18 cellular contexts compared by ENCODE assay signal in the genomic region with DNA sequence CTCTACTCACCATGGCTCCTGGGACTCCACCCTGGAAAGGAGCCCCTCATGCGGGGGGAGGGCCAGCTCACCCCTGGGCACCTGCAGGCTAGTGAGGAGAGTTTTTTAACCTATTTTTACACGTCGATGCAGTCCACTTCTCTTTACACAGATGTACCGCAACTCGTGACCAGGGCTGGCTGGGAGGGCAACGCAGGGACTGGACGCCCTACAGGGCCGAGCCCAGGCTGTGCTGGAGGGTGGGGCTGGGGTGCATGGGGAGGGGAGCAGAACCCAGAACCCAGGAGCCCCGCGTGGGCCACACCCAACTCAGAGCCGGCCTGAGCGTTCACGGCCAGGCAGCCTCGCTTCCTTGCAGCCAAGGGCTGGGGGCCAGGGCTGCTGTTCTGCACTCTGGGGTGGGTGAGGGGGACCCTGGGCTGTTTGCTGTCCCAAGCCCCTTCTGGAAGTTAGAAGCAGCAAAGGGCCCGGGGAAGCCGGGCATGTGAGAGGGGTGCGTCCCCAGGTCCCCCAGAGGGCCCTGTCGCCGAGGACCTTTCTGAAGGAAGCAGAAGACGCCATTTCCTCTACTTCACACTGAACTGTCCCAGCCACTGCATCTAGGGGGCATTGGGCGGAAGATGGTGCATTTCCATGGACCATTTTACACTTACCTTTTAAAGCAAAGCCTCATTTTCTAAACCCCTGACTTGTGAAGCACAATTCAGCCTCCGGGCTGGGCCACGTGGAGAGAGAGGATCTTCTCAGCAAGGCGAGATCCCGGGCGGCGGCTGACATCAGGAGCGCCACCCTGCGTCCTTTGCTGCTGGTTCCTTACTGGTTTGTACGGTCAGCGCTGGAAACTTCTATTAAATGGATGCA.
"Had no signal": no experiment of that assay in that cellular context is flagged by ENCODE, and none has a peak within 500 bp of the region (broad histone marks: within the 10 kb centered on the region; RNA-seq: fewer than 3 reads in every experiment).

No MANE protein-coding gene starts in this region.

- H3K4me3 Mint-ChIP-seq: activated CD8-positive, alpha-beta memory T cell treated with anti-CD3 and anti-CD28 coated beads, Interleukin-2, amount 10 ng/mL, durations not matched to agents 7 days and 5 days; activated naive CD4-positive, alpha-beta T cell treated with anti-CD3 and anti-CD28 coated beads, Interleukin-2, amount 10 ng/mL, durations not matched to agents 7 days and 5 days; effector memory CD8-positive, alpha-beta T cell; nephron; T-helper 2 cell treated with Interferon-gamma antibody and Interleukin-4, amounts not matched to agents 5 μg/mL and 100 μg/mL, for 36 hours had no signal

- FAIRE-seq: bronchial epithelial cell, urothelium cell line had no signal

- H3K27ac Mint-ChIP-seq: activated CD8-positive, alpha-beta memory T cell treated with anti-CD3 and anti-CD28 coated beads, Interleukin-2, amount 10 ng/mL, durations not matched to agents 7 days and 5 days; activated naive CD4-positive, alpha-beta T cell treated with anti-CD3 and anti-CD28 coated beads, Interleukin-2, amount 10 ng/mL, durations not matched to agents 7 days and 5 days; effector memory CD8-positive, alpha-beta T cell; nephron; T-helper 2 cell treated with Interferon-gamma antibody and Interleukin-4, amounts not matched to agents 5 μg/mL and 100 μg/mL, for 36 hours had no signal

- H3K27me3 ChIP-seq: ascending aorta had no signal

- ATAC-seq: activated CD8-positive, alpha-beta memory T cell treated with anti-CD3 and anti-CD28 coated beads, Interleukin-2, amount 10 ng/mL, durations not matched to agents 7 days and 5 days; effector memory CD8-positive, alpha-beta T cell; gastrocnemius medialis; heart left ventricle; left cardiac atrium; lower lobe of right lung; psoas muscle; sciatic nerve had no signal

- H3K27me3 Mint-ChIP-seq: activated CD8-positive, alpha-beta memory T cell treated with anti-CD3 and anti-CD28 coated beads, Interleukin-2, amount 10 ng/mL, durations not matched to agents 7 days and 5 days; activated naive CD4-positive, alpha-beta T cell treated with anti-CD3 and anti-CD28 coated beads, Interleukin-2, amount 10 ng/mL, durations not matched to agents 7 days and 5 days; effector memory CD8-positive, alpha-beta T cell had no signal

- H3K4me3 ChIP-seq: ascending aorta, gastrocnemius medialis, heart left ventricle, lower lobe of right lung, psoas muscle had no signal

- H3K9me3 ChIP-seq: ascending aorta, gastrocnemius medialis, heart left ventricle, lower lobe of right lung, psoas muscle had no signal

- H3K36me3 Mint-ChIP-seq: activated CD8-positive, alpha-beta memory T cell treated with anti-CD3 and anti-CD28 coated beads, Interleukin-2, amount 10 ng/mL, durations not matched to agents 7 days and 5 days; activated naive CD4-positive, alpha-beta T cell treated with anti-CD3 and anti-CD28 coated beads, Interleukin-2, amount 10 ng/mL, durations not matched to agents 7 days and 5 days had no signal

- H3K4me1 Mint-ChIP-seq: activated CD8-positive, alpha-beta memory T cell treated with anti-CD3 and anti-CD28 coated beads, Interleukin-2, amount 10 ng/mL, durations not matched to agents 7 days and 5 days; activated naive CD4-positive, alpha-beta T cell treated with anti-CD3 and anti-CD28 coated beads, Interleukin-2, amount 10 ng/mL, durations not matched to agents 7 days and 5 days; nephron had no signal

- H3K36me3 ChIP-seq: ascending aorta, gastrocnemius medialis, heart left ventricle, lower lobe of right lung had no signal

- H3K4me1 ChIP-seq: ascending aorta, lower lobe of right lung had no signal

- H3K9me3 Mint-ChIP-seq: activated naive CD4-positive, alpha-beta T cell treated with anti-CD3 and anti-CD28 coated beads, Interleukin-2, amount 10 ng/mL, durations not matched to agents 7 days and 5 days; effector memory CD8-positive, alpha-beta T cell; nephron; T-helper 2 cell treated with Interferon-gamma antibody and Interleukin-4, amounts not matched to agents 5 μg/mL and 100 μg/mL, for 36 hours had no signal

- H3K27ac ChIP-seq: ascending aorta, gastrocnemius medialis, heart left ventricle, lower lobe of right lung, psoas muscle had no signal

- DNase-seq: activated CD4-positive, CD25-positive, alpha-beta regulatory T cell treated with anti-CD3 and anti-CD28 coated beads, Interleukin-2, amount 50 U/mL, for 72 hours; activated CD8-positive, alpha-beta memory T cell treated with anti-CD3 and anti-CD28 coated beads, Interleukin-2, amount 10 ng/mL, durations not matched to agents 7 days and 5 days; activated naive CD4-positive, alpha-beta T cell treated with anti-CD3 and anti-CD28 coated beads, Interleukin-2, amount 10 ng/mL, durations not matched to agents 7 days and 5 days; activated T-cell treated with anti-CD3 and anti-CD28 coated beads, Interleukin-2, amount 50 U/mL, for 1 hour; dermis blood vessel endothelial cell; effector memory CD8-positive, alpha-beta T cell; gastrocnemius medialis; left cardiac atrium; lower lobe of right lung; occipital lobe; psoas muscle had no signal
